In the genomic region with DNA sequence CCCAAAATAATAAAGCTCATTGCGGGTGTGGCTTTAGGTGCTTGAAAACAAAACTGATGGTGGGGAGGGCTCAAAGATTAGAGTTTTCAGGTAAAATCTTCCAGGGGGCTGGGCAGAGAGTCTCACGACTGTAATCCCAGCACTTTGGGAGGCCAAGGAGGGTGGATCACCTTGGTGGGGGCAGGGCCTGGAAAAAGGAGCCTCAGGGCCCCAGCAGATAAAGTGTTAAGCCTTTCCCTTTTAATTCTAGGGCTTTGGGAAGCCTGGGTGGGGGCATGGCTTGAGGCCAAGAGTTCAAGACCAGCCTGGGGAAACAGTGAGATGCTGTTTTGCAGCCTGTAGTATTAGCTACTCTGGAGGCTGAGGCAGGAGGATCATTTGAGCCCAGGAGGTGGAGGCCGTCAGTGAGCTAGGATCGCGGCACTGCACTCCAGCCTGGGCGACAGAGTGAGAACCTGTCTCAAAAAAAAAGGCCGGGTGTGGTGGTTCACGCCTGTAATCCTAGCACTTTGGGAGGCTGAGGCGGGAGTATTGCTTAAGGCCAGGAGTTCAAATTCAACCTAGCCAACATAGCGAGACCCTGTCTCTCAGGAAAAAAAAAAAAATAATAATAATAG, we compare ENCODE assay signal across 8 cellular contexts. TPM values are rescaled to one million over a fixed set of nuclear protein-coding genes. Genes with fewer than 3 reads are reported as not detected.
A peak's percentile ranks its signal among the peaks of the same experiment; 100 is the strongest.
DNase-seq lines count a peak whose midpoint lies in the region; ATAC-seq and TF ChIP-seq lines count a peak whose summit lies in the region.

No MANE protein-coding gene starts in this region.

- H3K27ac Mint-ChIP-seq in stimulated activated naive CD8-positive, alpha-beta T cell treated with anti-CD3 and anti-CD28 coated beads, Interleukin-15, Interleukin-2, amounts not matched to agents 100 ng/mL and 50 ng/mL, for 24 hours: peak overlapping the region; percentile 47
- peak overlapping the region in 5 of 6 donors; percentile 25 to 100 (median 97) for H3K27ac Mint-ChIP-seq in naive B cell

- intact Hi-C loops in breast epithelium (cut with DNase I; ENCODE audit: low total_unique reads): loop anchor here (10.0 kb wide), 1 partner anchor 59 kb away; the partner anchor contains the start of gene ZNF575

- no peak for DNase-seq in stimulated activated naive CD8-positive, alpha-beta T cell treated with anti-CD3 and anti-CD28 coated beads, Interleukin-15, Interleukin-2, amounts not matched to agents 100 U/mL and 50 U/mL, for 24 hours
- no peak for DNase-seq in breast epithelium (ENCODE audit: low spot score in 2 of 2)
- no peak for DNase-seq in naive B cell
- no peak for DNase-seq in NCI-H524 (lab: John Stamatoyannopoulos, UW)
- DNase-seq in effector CD4-positive, alpha-beta T cell: no peak

- H3K4me1 ChIP-seq in breast epithelium: peaks cover 9 to 13% of the 10 kb centered on the region in 2 donors

- peaks cover 6% of the 10 kb centered on the region for H3K36me3 ChIP-seq in breast epithelium

- H3K4me3 ChIP-seq in breast epithelium: peak overlapping the region; percentile 66 to 75 (median 71)

- peaks cover 48% of the 10 kb centered on the region for H3K4me1 Mint-ChIP-seq in stimulated activated naive CD8-positive, alpha-beta T cell treated with anti-CD3 and anti-CD28 coated beads, Interleukin-15, Interleukin-2, amounts not matched to agents 100 ng/mL and 50 ng/mL, for 24 hours (ENCODE audit: low read depth)
- peaks cover 51 to 69% (median 66%) of the 10 kb centered on the region in 3 donors for H3K4me1 Mint-ChIP-seq in naive B cell

- no peaks in the 10 kb centered on the region for H3K9me3 Mint-ChIP-seq in stimulated activated naive CD8-positive, alpha-beta T cell treated with anti-CD3 and anti-CD28 coated beads, Interleukin-15, Interleukin-2, amounts not matched to agents 100 ng/mL and 50 ng/mL, for 24 hours
- H3K9me3 Mint-ChIP-seq in naive B cell: no peaks in the 10 kb centered on the region

- no peak for ATAC-seq in stimulated activated naive CD8-positive, alpha-beta T cell treated with anti-CD3 and anti-CD28 coated beads, Interleukin-15, Interleukin-2, amounts not matched to agents 100 U/mL and 50 U/mL, for 24 hours
- ATAC-seq in naive B cell (ENCODE audit: low read depth in 2 of 2) (no peak), GM21576 (IDR thresholded peaks at IDR 0.05; ENCODE audit: unreplicated experiment) (no peak), GM19463 (IDR thresholded peaks at IDR 0.05; ENCODE audit: unreplicated experiment) (no peak)

- TF ChIP-seq POLR2A in breast epithelium (IDR thresholded peaks at IDR 0.05): no peak

- H3K27me3 ChIP-seq in breast epithelium: no peaks in the 10 kb centered on the region

- H3K27me3 Mint-ChIP-seq in stimulated activated naive CD8-positive, alpha-beta T cell treated with anti-CD3 and anti-CD28 coated beads, Interleukin-15, Interleukin-2, amounts not matched to agents 100 ng/mL and 50 ng/mL, for 24 hours: no peaks in the 10 kb centered on the region
- H3K27me3 Mint-ChIP-seq in naive B cell: no peaks in the 10 kb centered on the region

- peaks cover 37% of the 10 kb centered on the region for H3K36me3 Mint-ChIP-seq in stimulated activated naive CD8-positive, alpha-beta T cell treated with anti-CD3 and anti-CD28 coated beads, Interleukin-15, Interleukin-2, amounts not matched to agents 100 ng/mL and 50 ng/mL, for 24 hours (ENCODE audit: low read depth)
- no peaks in the 10 kb centered on the region for H3K36me3 Mint-ChIP-seq in naive B cell

- no peak for TF ChIP-seq CTCF in breast epithelium (IDR thresholded peaks at IDR 0.05)

- peak overlapping the region; percentile 98 for H3K27ac ChIP-seq in breast epithelium

- H3K9me3 ChIP-seq in breast epithelium: no peaks in the 10 kb centered on the region

- H3K4me3 Mint-ChIP-seq in stimulated activated naive CD8-positive, alpha-beta T cell treated with anti-CD3 and anti-CD28 coated beads, Interleukin-15, Interleukin-2, amounts not matched to agents 100 ng/mL and 50 ng/mL, for 24 hours: peak overlapping the region; percentile 98
- H3K4me3 Mint-ChIP-seq in naive B cell: peak overlapping the region; percentile 92 to 98 (median 98)

RNA-seq across cellular contexts. Expression of gene IRGQ, which starts 1.7 kb away (rescaled TPM):
- total RNA-seq in breast epithelium: 10 to 100 TPM; 14.9 to 17.4 (median 16.1) TPM
- 1 to 10 TPM in 4 of 6 donors, under 1 TPM in 1, not detected in 1; 0.93 to 2.4 (median 1.3) TPM for polyA plus RNA-seq in naive B cell (ENCODE audit: low read depth in 6 of 6)

RNA-seq across cellular contexts. Expression of gene ZNF576, which starts 2.2 kb away (rescaled TPM):
- total RNA-seq in breast epithelium: 10 to 100 TPM; 14.2 to 18.0 (median 14.8) TPM
- 10 to 100 TPM in 3 of 6 donors, 1 to 10 TPM in 3; 2.3 to 13.6 (median 10.1) TPM for polyA plus RNA-seq in naive B cell (ENCODE audit: low read depth in 6 of 6)

RNA-seq across cellular contexts. Expression of gene SRRM5, which starts 17.7 kb away (rescaled TPM):
- total RNA-seq in breast epithelium: 1 to 10 TPM in 1 of 3 donors, under 1 TPM in 2; 0.32 to 1.6 (median 0.33) TPM
- polyA plus RNA-seq in naive B cell (ENCODE audit: low read depth in 6 of 6): under 1 TPM in 3 of 6 donors, not detected in 3; 0.24 to 0.73 (median 0.25) TPM

RNA-seq across cellular contexts. Expression of gene PINLYP, which starts 18.6 kb away (rescaled TPM):
- total RNA-seq in breast epithelium: 10 to 100 TPM in 1 of 3 donors, 1 to 10 TPM in 2; 4.5 to 12.5 (median 6.9) TPM
- polyA plus RNA-seq in naive B cell (ENCODE audit: low read depth in 6 of 6): 1 to 10 TPM in 5 of 6 donors, not detected in 1; 1.1 to 2.6 (median 2.0) TPM

RNA-seq across cellular contexts. Expression of gene XRCC1, which starts 18.9 kb away (rescaled TPM):
- 10 to 100 TPM; 21.0 to 30.6 (median 29.0) TPM for total RNA-seq in breast epithelium
- 10 to 100 TPM; 24.4 to 32.4 (median 29.6) TPM for polyA plus RNA-seq in naive B cell (ENCODE audit: low read depth in 6 of 6)
